8 cellular contexts compared by ENCODE assay signal in genomic region chr5:55712023-55712859, GRCh38. TPM values are rescaled to one million over a fixed set of nuclear protein-coding genes. Genes with fewer than 3 reads are reported as not detected.
DNase-seq lines count a peak whose midpoint lies in the region; ATAC-seq and TF ChIP-seq lines count a peak whose summit lies in the region.

Gene SLC38A9 (minus strand): TSS chr5:55712324. CDS start chr5:55697958, 14,366 bp downstream.

- no peaks in the 10 kb centered on the region for H3K4me1 ChIP-seq in cardiac muscle cell (ENCODE audit: low read depth)
- H3K4me1 ChIP-seq in parathyroid adenoma, result no peaks in the 10 kb centered on the region
- peaks cover 0 to 18% (median 6%) of the 10 kb centered on the region in 4 donors for H3K4me1 ChIP-seq in tibial nerve

- peak within 1 kb of the TSS; percentile 97 for H3K4me3 Mint-ChIP-seq in activated naive CD8-positive, alpha-beta T cell treated with anti-CD3 and anti-CD28 coated beads, Interleukin-2, amount 10 ng/mL, durations not matched to agents 7 days and 5 days

- peak; percentile 62 for TF ChIP-seq EP300 in tibial nerve (IDR thresholded peaks at IDR 0.05)

- peaks cover 9% of the 10 kb centered on the region; the same call in 1 of the 2 replicates for H3K79me2 ChIP-seq in SU-DHL-6 (ENCODE audit: insufficient read depth, low read length)
- H3K79me2 ChIP-seq in parathyroid adenoma, result peaks cover 19% of the 10 kb centered on the region

- DNase-seq in NCI-H128 (lab: John Stamatoyannopoulos, UW; ENCODE audit: unreplicated experiment), result peak; percentile 73
- peak; percentile 93 for DNase-seq in activated naive CD8-positive, alpha-beta T cell treated with anti-CD3 and anti-CD28 coated beads, Interleukin-2, amount 10 ng/mL, durations not matched to agents 7 days and 5 days
- DNase-seq in cardiac muscle cell (ENCODE audit: low read depth in 1 of 2, low spot score in 1 of 2), result peak; percentile 97
- peak; percentile 87 to 90 for DNase-seq in tibial nerve (ENCODE audit: low spot score in 2 of 2)

- WGBS in tibial nerve, 2 donors, result 0% methylated on average over 32 to 55 of the region's 55 CpGs

- H3K36me3 Mint-ChIP-seq in activated naive CD8-positive, alpha-beta T cell treated with anti-CD3 and anti-CD28 coated beads, Interleukin-2, amount 10 ng/mL, durations not matched to agents 7 days and 5 days, result peaks cover 14% of the 10 kb centered on the region

- ATAC-seq in HG02678 (IDR thresholded peaks at IDR 0.05; ENCODE audit: unreplicated experiment), result peak; percentile 100
- ATAC-seq in activated naive CD8-positive, alpha-beta T cell treated with anti-CD3 and anti-CD28 coated beads, Interleukin-2, amount 10 ng/mL, durations not matched to agents 7 days and 5 days (ENCODE audit: low read depth), result peak; percentile 99

- no peaks in the 10 kb centered on the region for H4K20me1 ChIP-seq in SU-DHL-6 (ENCODE audit: low read depth, low read length)

- no peaks in the 10 kb centered on the region for H3K9me3 Mint-ChIP-seq in activated naive CD8-positive, alpha-beta T cell treated with anti-CD3 and anti-CD28 coated beads, Interleukin-2, amount 10 ng/mL, durations not matched to agents 7 days and 5 days

- peaks cover 16% of the 10 kb centered on the region for H3K4me1 Mint-ChIP-seq in activated naive CD8-positive, alpha-beta T cell treated with anti-CD3 and anti-CD28 coated beads, Interleukin-2, amount 10 ng/mL, durations not matched to agents 7 days and 5 days

- H3K9ac ChIP-seq in SU-DHL-6 (ENCODE audit: low read length), result peak within 1 kb of the TSS; percentile 93
- peak within 1 kb of the TSS; percentile 5 for H3K9ac ChIP-seq in parathyroid adenoma

- H3K36me3 ChIP-seq in SU-DHL-6 (ENCODE audit: low read length), result no peaks in the 10 kb centered on the region
- H3K36me3 ChIP-seq in cardiac muscle cell, result no peaks in the 10 kb centered on the region
- no peaks in the 10 kb centered on the region for H3K36me3 ChIP-seq in parathyroid adenoma (ENCODE audit: control insufficient read depth, insufficient read depth, low read length)
- peaks cover 0 to 11% (median 0%) of the 10 kb centered on the region in 3 donors for H3K36me3 ChIP-seq in tibial nerve

- H3F3A ChIP-seq in SU-DHL-6 (ENCODE audit: insufficient read depth), result no peaks in the 10 kb centered on the region

- no peak within 1 kb of the TSS for H3K27ac ChIP-seq in SU-DHL-6 (ENCODE audit: low read depth, low read length)
- H3K27ac ChIP-seq in cardiac muscle cell, result peak within 1 kb of the TSS; percentile 1
- peak within 1 kb of the TSS; percentile 34 for H3K27ac ChIP-seq in parathyroid adenoma
- H3K27ac ChIP-seq in tibial nerve, result peak within 1 kb of the TSS in 3 of 4 donors; percentile 49 to 80 (median 80)

- peak; percentile 57 for TF ChIP-seq POLR2A in GM10847 (IDR thresholded peaks at IDR 0.05; ENCODE audit: extremely low read depth, insufficient read length)
- TF ChIP-seq POLR2A in tibial nerve (IDR thresholded peaks at IDR 0.05), result no peak

- H3K27me3 ChIP-seq in SU-DHL-6 (ENCODE audit: low read length) (no peaks in the 10 kb centered on the region), cardiac muscle cell (no peaks in the 10 kb centered on the region), parathyroid adenoma (ENCODE audit: control insufficient read depth, insufficient read depth, low read length) (no peaks in the 10 kb centered on the region), tibial nerve (no peaks in the 10 kb centered on the region)

- peak within 1 kb of the TSS; percentile 99 for H3K4me3 ChIP-seq in SU-DHL-6 (ENCODE audit: insufficient read depth, low read length, poor library complexity, severe bottlenecking)
- H3K4me3 ChIP-seq in cardiac muscle cell, result peak within 1 kb of the TSS; percentile 91
- H3K4me3 ChIP-seq in parathyroid adenoma (ENCODE audit: low read depth, low read length), result peak within 1 kb of the TSS; percentile 96
- peak within 1 kb of the TSS; percentile 49 to 91 (median 80) for H3K4me3 ChIP-seq in tibial nerve

- H3K27me3 Mint-ChIP-seq in activated naive CD8-positive, alpha-beta T cell treated with anti-CD3 and anti-CD28 coated beads, Interleukin-2, amount 10 ng/mL, durations not matched to agents 7 days and 5 days, result peaks cover 6% of the 10 kb centered on the region

- peak within 1 kb of the TSS; percentile 85 for H3K27ac Mint-ChIP-seq in activated naive CD8-positive, alpha-beta T cell treated with anti-CD3 and anti-CD28 coated beads, Interleukin-2, amount 10 ng/mL, durations not matched to agents 7 days and 5 days

- POLR2A ChIA-PET in activated naive CD8-positive, alpha-beta T cell treated with anti-CD3 and anti-CD28 coated beads, Interleukin-2, amount 10 ng/mL, durations not matched to agents 7 days and 5 days (lab: Charles Lee), result no interaction called here

- peak within 1 kb of the TSS; percentile 68 for H2AFZ ChIP-seq in SU-DHL-6 (ENCODE audit: low read depth, low read length, severe bottlenecking)
- peak within 1 kb of the TSS; percentile 90 for H2AFZ ChIP-seq in parathyroid adenoma

- H3K9me3 ChIP-seq in SU-DHL-6 (ENCODE audit: insufficient read depth, low read length) (no peaks in the 10 kb centered on the region), cardiac muscle cell (ENCODE audit: low read depth) (no peaks in the 10 kb centered on the region), parathyroid adenoma (ENCODE audit: control insufficient read depth, low read length) (no peaks in the 10 kb centered on the region), tibial nerve (peaks cover 0 to 5% (median 0%) of the 10 kb centered on the region in 4 donors)

- no peaks in the 10 kb centered on the region for H3K9me2 ChIP-seq in SU-DHL-6 (replicated peaks; ENCODE audit: insufficient read depth, low read length)

- H3K4me2 ChIP-seq in SU-DHL-6 (ENCODE audit: low read depth, low read length, poor library complexity, severe bottlenecking) (peak within 1 kb of the TSS; percentile 99), parathyroid adenoma (ENCODE audit: low read length) (peak within 1 kb of the TSS; percentile 77)

- TF ChIP-seq CTCF in SU-DHL-6 (IDR thresholded peaks at IDR 0.05; ENCODE audit: insufficient read depth, low read length, poor library complexity, severe bottlenecking) (no peak), cardiac muscle cell (IDR thresholded peaks at IDR 0.05; ENCODE audit: low read depth, low read length) (no peak), parathyroid adenoma (IDR thresholded peaks at IDR 0.05) (no peak), tibial nerve (IDR thresholded peaks at IDR 0.05) (no peak)

RNA-seq across cellular contexts. Expression of gene SLC38A9, which starts in this region (rescaled TPM):
- total RNA-seq in activated naive CD8-positive, alpha-beta T cell treated with anti-CD3 and anti-CD28 coated beads, Interleukin-2, amount 10 ng/mL, durations not matched to agents 7 days and 5 days, result 10 to 100 TPM; 25.6 to 27.6 TPM
- total RNA-seq in cardiac muscle cell (15.1 and 15.7 TPM in 2 replicates), tibial nerve (10 to 100 TPM; 11.0 to 39.1 (median 23.6) TPM)
- 14.4 TPM in 2 replicates for polyA plus RNA-seq in cardiac muscle cell
